8 cellular contexts compared by ENCODE assay signal in the genomic region with DNA sequence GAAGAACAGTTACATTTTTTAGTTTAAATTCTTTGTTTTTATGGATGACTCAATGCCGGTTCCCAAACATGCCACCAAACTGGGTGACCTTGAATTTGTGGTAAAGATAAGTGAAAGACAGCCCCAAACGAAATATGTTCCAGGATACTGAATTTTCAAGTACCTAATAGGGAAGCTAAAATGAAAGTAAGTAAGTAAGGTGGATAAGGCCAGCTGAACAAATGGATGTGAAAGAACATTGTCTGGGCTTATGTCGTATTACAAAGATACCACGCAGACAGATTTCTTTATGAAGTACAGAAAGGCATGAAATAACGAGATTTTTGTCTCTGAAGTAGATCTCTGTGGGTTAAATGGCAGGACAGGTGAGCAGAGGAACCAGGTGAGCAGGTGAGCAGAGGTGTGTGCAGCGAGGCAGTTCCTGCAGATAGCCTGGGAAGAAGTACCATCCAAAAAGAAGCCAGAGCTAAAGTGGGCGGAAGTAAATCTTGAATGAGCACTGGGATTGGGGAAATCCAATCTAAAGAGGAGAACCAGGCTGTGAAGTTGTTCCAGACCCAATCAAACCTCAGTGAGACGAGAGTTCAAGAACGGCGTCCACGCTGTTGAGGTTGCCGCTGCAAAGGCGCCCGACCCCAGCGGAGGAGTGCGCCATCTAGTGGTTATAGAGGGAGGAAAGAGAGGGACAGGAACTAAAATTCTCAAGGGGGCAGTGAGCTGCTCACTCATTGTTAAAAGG. TPM values are rescaled to one million over a fixed set of nuclear protein-coding genes. Genes with fewer than 3 reads are reported as not detected.
DNase-seq lines count a peak whose midpoint lies in the region; ATAC-seq, FAIRE-seq and TF ChIP-seq lines count a peak whose summit lies in the region.

No MANE protein-coding gene starts in this region.

- H3K9me3 ChIP-seq in T-helper 17 cell (ENCODE audit: control insufficient read depth, low read length, poor library complexity, severe bottlenecking) (no peaks in the 10 kb centered on the region), adrenal gland (replicated peaks in 1 of 3) (no peaks in the 10 kb centered on the region)

- peak overlapping the region in 2 of 4 donors; percentile 3 to 47 for H3K4me3 ChIP-seq in adrenal gland

- peak; percentile 55 for DNase-seq in GM12891 (ENCODE audit: insufficient read length, low spot score)
- peak; percentile 69 for DNase-seq in NCI-H1092 (lab: John Stamatoyannopoulos, UW)
- DNase-seq in T-helper 17 cell: peak; percentile 33 to 62 (median 44)
- peak; percentile 72 to 85 (median 80) for DNase-seq in adrenal gland
- DNase-seq in hepatic stellate cell (ENCODE audit: low spot score): peak; percentile 74
- DNase-seq in stimulated activated CD4-positive, alpha-beta T cell treated with anti-CD3 and anti-CD28 coated beads, Interleukin-12 subunit alpha, Interleukin-12 subunit beta, amount 100 ng/mL, for 4 hours: peak; percentile 59
- no peak for DNase-seq in T1000 (lab: John Stamatoyannopoulos, UW)

- peak; percentile 75 for FAIRE-seq in GM12891 (lab: Jason Lieb, UNC)

- peak overlapping the region in 4 of 5 donors; percentile 44 to 74 (median 70) for H3K27ac ChIP-seq in adrenal gland

- H3K27ac Mint-ChIP-seq in T-helper 17 cell: peak overlapping the region; percentile 16

- TF ChIP-seq POLR2A in GM12891 (IDR thresholded peaks at IDR 0.05; ENCODE audit: low read depth, low read length): no peak
- no peak for TF ChIP-seq POLR2A in adrenal gland (IDR thresholded peaks at IDR 0.05)

- intact Hi-C loops in adrenal gland (cut with DNase I): no loop called here

- H3K4me1 Mint-ChIP-seq in T-helper 17 cell: peaks cover 9% of the 10 kb centered on the region

- peak overlapping the region; percentile 85 for H3K4me3 Mint-ChIP-seq in T-helper 17 cell

- peaks cover 0 to 11% of the 10 kb centered on the region in 2 donors for H3K4me1 ChIP-seq in adrenal gland (replicated peaks in 1 of 2)

- no peaks in the 10 kb centered on the region for H3K36me3 Mint-ChIP-seq in T-helper 17 cell (ENCODE audit: low read depth)

- no peaks in the 10 kb centered on the region for H3K36me3 ChIP-seq in adrenal gland (replicated peaks in 1 of 2)

- no peaks in the 10 kb centered on the region for H3K27me3 ChIP-seq in adrenal gland

- ATAC-seq in HG02610 (IDR thresholded peaks at IDR 0.05; ENCODE audit: unreplicated experiment): peak; percentile 69
- peak; percentile 94 for ATAC-seq in T-helper 17 cell

- H3K27me3 Mint-ChIP-seq in T-helper 17 cell: peaks cover 5% of the 10 kb centered on the region

- WGBS in adrenal gland, 4 donors: 15 to 20% (median 17%) methylated on average over 16 of the region's 16 CpGs

- peak; percentile 78 to 97 (median 82) for TF ChIP-seq CTCF in adrenal gland (IDR thresholded peaks at IDR 0.05)

TF ChIP-seq in GM12891, 5 proteins besides CTCF, POLR2A, EP300 and RAD21:
- no peak for TF ChIP-seq TAF1 (IDR thresholded peaks at IDR 0.05; ENCODE audit: low read depth, low read length)
- TF ChIP-seq PAX5 (IDR thresholded peaks at IDR 0.05; ENCODE audit: insufficient read depth, low read length, severe bottlenecking): no peak

RNA-seq across cellular contexts. Expression of a gene that starts 19.6 kb away (rescaled TPM):
- polyA plus RNA-seq in GM12891 (2012; ENCODE audit: low read depth, missing spikeins): not detected
- total RNA-seq in T-helper 17 cell (1 to 10 TPM; 2.6 to 2.8 TPM), adrenal gland (10 to 100 TPM in 2 of 8 donors, 1 to 10 TPM in 6; 2.9 to 11.5 (median 6.1) TPM)
- 1 to 10 TPM in 2 of 3 donors, under 1 TPM in 1; 0.74 to 5.4 (median 2.0) TPM for polyA plus RNA-seq in adrenal gland
